In genomic region chr7:2256306-2257045, GRCh38 we compare ENCODE assay signal across 2 cellular contexts.
TF ChIP-seq lines count a peak whose summit lies in the region.

No MANE protein-coding gene starts in this region.

TF ChIP-seq in SK-N-SH, 30 proteins besides CTCF, POLR2A, EP300 and RAD21 (continued from another document):
- TF ChIP-seq ZBTB33 (IDR thresholded peaks at IDR 0.05; ENCODE audit: borderline replicate concordance, low read depth) (no peak), REST (IDR thresholded peaks at IDR 0.05; ENCODE audit: low read depth, low read length) (no peak), YY1 (IDR thresholded peaks at IDR 0.05; ENCODE audit: low read depth) (no peak), SMC3 (IDR thresholded peaks at IDR 0.05; ENCODE audit: low read depth, low read length) (no peak), NRF1 (IDR thresholded peaks at IDR 0.05; ENCODE audit: low read depth, low read length) (no peak), FOSL2 (IDR thresholded peaks at IDR 0.05; ENCODE audit: borderline replicate concordance, low read depth) (no peak), POLR2AphosphoS5 (IDR thresholded peaks at IDR 0.05; ENCODE audit: low read depth, low read length) (no peak), GATA2 (CRISPR knock-in tag; IDR thresholded peaks at IDR 0.05) (no peak), GABPA (IDR thresholded peaks at IDR 0.05; ENCODE audit: low read depth) (no peak), MAX (IDR thresholded peaks at IDR 0.05; ENCODE audit: low read depth) (no peak)

TF ChIP-seq in SK-N-SH treated with all-trans-retinoic acid at 6 μM for 48 hours, 23 proteins besides CTCF, POLR2A, EP300 and RAD21 (continued from another document):
- no peak for TF ChIP-seq TSHZ2 (CRISPR knock-in tag; IDR thresholded peaks at IDR 0.05)
- TF ChIP-seq OSR1 (CRISPR knock-in tag; IDR thresholded peaks at IDR 0.05): no peak
- TF ChIP-seq ZFP30 (CRISPR knock-in tag; IDR thresholded peaks at IDR 0.05): no peak
- no peak for TF ChIP-seq ISL1 (CRISPR knock-in tag; IDR thresholded peaks at IDR 0.05)
- no peak for TF ChIP-seq SNAI2 (CRISPR knock-in tag; IDR thresholded peaks at IDR 0.05)
- no peak for TF ChIP-seq ZNF70 (CRISPR knock-in tag; IDR thresholded peaks at IDR 0.05)
- TF ChIP-seq PPARA (CRISPR knock-in tag; IDR thresholded peaks at IDR 0.05; ENCODE audit: borderline replicate concordance): no peak
- no peak for TF ChIP-seq CSDC2 (CRISPR knock-in tag; IDR thresholded peaks at IDR 0.05)
- no peak for TF ChIP-seq TOX (CRISPR knock-in tag; IDR thresholded peaks at IDR 0.05; ENCODE audit: borderline replicate concordance)
- TF ChIP-seq RARB (CRISPR knock-in tag; IDR thresholded peaks at IDR 0.05): no peak
- TF ChIP-seq BACH2 (CRISPR knock-in tag; IDR thresholded peaks at IDR 0.05; ENCODE audit: borderline replicate concordance): no peak
- no peak for TF ChIP-seq ZNF8 (CRISPR knock-in tag; IDR thresholded peaks at IDR 0.05)
- TF ChIP-seq CSRNP3 (CRISPR knock-in tag; IDR thresholded peaks at IDR 0.05): no peak
TF ChIP-seq in SK-N-SH treated with all-trans-retinoic acid at 6 μM for 48 hours: peak in this region for 0.
